20 cellular contexts compared by ENCODE assay signal in genomic region chr1:179781962-179782361, GRCh38. TPM values are rescaled to one million over a fixed set of nuclear protein-coding genes. Genes with fewer than 3 reads are reported as not detected.
A peak's percentile ranks its signal among the peaks of the same experiment; 100 is the strongest.
DNase-seq lines count a peak whose midpoint lies in the region; ATAC-seq, FAIRE-seq and TF ChIP-seq lines count a peak whose summit lies in the region.
"Had no signal": no experiment of that assay in that cellular context is flagged by ENCODE, and none has a peak within 500 bp of the region (broad histone marks: within the 10 kb centered on the region; RNA-seq: fewer than 3 reads in every experiment).

No MANE protein-coding gene starts in this region.

- no peak overlapping the region for H3K4me2 ChIP-seq in H1 (ENCODE audit: insufficient read depth in 1 of 2, low read depth in 2 of 2, low read length in 2 of 2)

- H3K4me3 ChIP-seq in H1 (ENCODE audit: extremely low read depth in 1 of 4, insufficient read depth in 2 of 4, low read depth in 3 of 4, low read length in 4 of 4) = no peak overlapping the region
- H3K4me3 ChIP-seq in stomach = no peak overlapping the region

- TF ChIP-seq RAD21 in H1 (IDR thresholded peaks at IDR 0.05 in 1 of 2, conservative IDR thresholded peaks at IDR 0.05 in 1 of 2; ENCODE audit: low read depth in 2 of 2, low read length in 2 of 2) = no peak

- DNase-seq in HCEC 1CT = peak; percentile 11
- DNase-seq in H1 (ENCODE audit: low read depth in 1 of 2, low spot score in 2 of 2) = no peak
- DNase-seq in left colon = peak; percentile 56 to 85
- DNase-seq in stomach = peak; percentile 46
- no peak for DNase-seq in urothelium cell line (ENCODE audit: low spot score)
- no peak for DNase-seq in stimulated activated CD4-positive, alpha-beta T cell treated with anti-CD3 and anti-CD28 coated beads, Interleukin-2, amount 100 ng/mL, for 24 hours
- no peak for DNase-seq in midbrain (lab: John Stamatoyannopoulos, UW)
- DNase-seq: activated CD4-positive, alpha-beta memory T cell treated with anti-CD3 and anti-CD28 coated beads for 36 hours; amniotic stem cell; C1 segment of cervical spinal cord; DND-41; H7; islet precursor cell; NCI-H1694; NCI-H510A; substantia nigra had no signal

- H3K56ac ChIP-seq in H1 (replicated peaks; ENCODE audit: insufficient read length, low read depth, low read length) = no peak overlapping the region

- no peak overlapping the region for H2BK20ac ChIP-seq in H1 (ENCODE audit: low read length)

- no peaks in the 10 kb centered on the region for H3K36me3 Mint-ChIP-seq in activated T-helper 17 cell treated with anti-CD3 and anti-CD28 coated beads, Interleukin-2, amount 50 U/mL, for 72 hours (ENCODE audit: low read depth)
- H3K36me3 Mint-ChIP-seq: activated CD4-positive, alpha-beta memory T cell treated with anti-CD3 and anti-CD28 coated beads for 36 hours had no signal

- H2BK15ac ChIP-seq in H1 (ENCODE audit: low read length) = no peak overlapping the region

- H4K91ac ChIP-seq in H1 (replicated peaks; ENCODE audit: insufficient read length, low read length) = no peak overlapping the region

- H2BK12ac ChIP-seq in H1 (ENCODE audit: low read depth, low read length) = no peak overlapping the region

- no peak overlapping the region for H3K18ac ChIP-seq in H1 (ENCODE audit: extremely low read depth, low read length)

- H3K79me2 ChIP-seq in H1 (ENCODE audit: control insufficient read depth in 1 of 2, insufficient read depth in 2 of 2, low read length in 2 of 2) = no peaks in the 10 kb centered on the region

- H3K9ac ChIP-seq in H1 (replicated peaks in 1 of 4; ENCODE audit: extremely low read depth in 1 of 4, low read depth in 3 of 4, low read length in 3 of 4) = no peak overlapping the region

- TF ChIP-seq CTCF in H1 (IDR thresholded peaks at IDR 0.05; ENCODE audit: control extremely low read depth in 1 of 3, insufficient read depth in 1 of 3, low read depth in 1 of 3, low read length in 3 of 3) (no peak), stomach (IDR thresholded peaks at IDR 0.05) (no peak)

- H3K36me3 ChIP-seq in H1 (ENCODE audit: control insufficient read depth in 2 of 4, insufficient read depth in 4 of 4, low read length in 3 of 4) (no peaks in the 10 kb centered on the region), stomach (no peaks in the 10 kb centered on the region)

- no peaks in the 10 kb centered on the region for H3K27me3 Mint-ChIP-seq in activated T-helper 17 cell treated with anti-CD3 and anti-CD28 coated beads, Interleukin-2, amount 50 U/mL, for 72 hours
- H3K27me3 Mint-ChIP-seq: activated CD4-positive, alpha-beta memory T cell treated with anti-CD3 and anti-CD28 coated beads for 36 hours had no signal

- WGBS in H1 (ENCODE audit: extremely low coverage in 1 of 2, insufficient coverage in 1 of 2, insufficient read length in 1 of 2, insufficient replicate concordance in 2 of 2, low coverage in 1 of 2, low lambda C conversion rate in 2 of 2, missing lambda C conversion rate in 1 of 2), 2 experiments = 93% methylated on average over 9 of the region's 10 CpGs; no CpG with 5 or more reads in 1 of the 2 experiments
- WGBS in stomach, 5 donors = 66 to 83% (median 79%) methylated on average over 10 of the region's 10 CpGs

- H4K20me1 ChIP-seq in H1 (replicated peaks in 1 of 2; ENCODE audit: control insufficient read depth in 1 of 2, insufficient read depth in 2 of 2, low read length in 2 of 2) = no peaks in the 10 kb centered on the region

- H3K9me3 ChIP-seq in H1 (ENCODE audit: insufficient read depth in 2 of 2, low read depth in 1 of 2, low read length in 1 of 2) (no peaks in the 10 kb centered on the region), stomach (no peaks in the 10 kb centered on the region)

- TF ChIP-seq POLR2A in H1 (IDR thresholded peaks at IDR 0.05; ENCODE audit: control extremely low read depth in 1 of 2, low read depth in 2 of 2, low read length in 2 of 2) (no peak), stomach (IDR thresholded peaks at IDR 0.05) (no peak)

- CTCF ChIA-PET in H1 (lab: Charles Lee; ENCODE audit: partially characterized antibody) = interaction anchor here (0.7 to 1.8 kb wide), 5 partner anchors 27 to 76 kb away, joined by 3 to 10 read pairs (median 3); no protein-coding TSS in a partner anchor

- H3K23ac ChIP-seq in H1 (ENCODE audit: insufficient read length) = no peak overlapping the region

- no peak overlapping the region for H3K4me3 Mint-ChIP-seq in activated T-helper 17 cell treated with anti-CD3 and anti-CD28 coated beads, Interleukin-2, amount 50 U/mL, for 72 hours
- H3K4me3 Mint-ChIP-seq: activated CD4-positive, alpha-beta memory T cell treated with anti-CD3 and anti-CD28 coated beads for 36 hours had no signal

- H4K8ac ChIP-seq in H1 (ENCODE audit: extremely low read depth, insufficient read depth, low read length) = 0 out of 2 replicates have a peak overlapping the region, but pooled peaks have one; percentile 12

- H3K27me3 ChIP-seq in H1 (replicated peaks in 1 of 4; ENCODE audit: control insufficient read depth in 3 of 4, extremely low read depth in 1 of 4, insufficient read depth in 3 of 4, low read length in 3 of 4) = no peaks in the 10 kb centered on the region
- H3K27me3 ChIP-seq in stomach = no peaks in the 10 kb centered on the region

- no peaks in the 10 kb centered on the region for H3K23me2 ChIP-seq in H1 (ENCODE audit: low read depth, low read length)

- no peaks in the 10 kb centered on the region for H3K9me3 Mint-ChIP-seq in activated T-helper 17 cell treated with anti-CD3 and anti-CD28 coated beads, Interleukin-2, amount 50 U/mL, for 72 hours
- H3K9me3 Mint-ChIP-seq: activated CD4-positive, alpha-beta memory T cell treated with anti-CD3 and anti-CD28 coated beads for 36 hours had no signal

- H2AFZ ChIP-seq in H1 (ENCODE audit: low read length) = no peak overlapping the region

- H2AK5ac ChIP-seq in H1 (ENCODE audit: low read depth, low read length) = no peak overlapping the region

- intact Hi-C loops in left colon (cut with DNase I, micrococcal nuclease) = no loop called here
- intact Hi-C loops in stomach (cut with DNase I; ENCODE audit: low total_unique reads) = no loop called here

- TF ChIP-seq EP300 in H1 (IDR thresholded peaks at IDR 0.05; ENCODE audit: borderline replicate concordance in 1 of 2, low read depth in 2 of 2, low read length in 2 of 2) (no peak), stomach (IDR thresholded peaks at IDR 0.05) (no peak)

- H3K79me1 ChIP-seq in H1 (ENCODE audit: low read depth, low read length) = no peaks in the 10 kb centered on the region

- no peak overlapping the region for H3K4ac ChIP-seq in H1 (replicated peaks; ENCODE audit: insufficient read length, low read depth, low read length)

- H3K27ac ChIP-seq in H1 (ENCODE audit: low read depth, low read length) = no peak overlapping the region
- H3K27ac ChIP-seq in stomach = peak overlapping the region in 3 of 5 donors; percentile 41 to 64 (median 60)

- no peak overlapping the region for H4K5ac ChIP-seq in H1 (ENCODE audit: insufficient read length, low read depth, low read length)

- no peak overlapping the region for H2BK120ac ChIP-seq in H1 (replicated peaks; ENCODE audit: low read depth, low read length)

- no peak overlapping the region for H3K14ac ChIP-seq in H1 (ENCODE audit: insufficient read length)

- POLR2A ChIA-PET in H1 (lab: Charles Lee; ENCODE audit: partially characterized antibody) = no interaction called here

- FAIRE-seq in H1 (lab: Jason Lieb, UNC) (no peak), urothelium cell line (lab: Jason Lieb, UNC) (no peak)
- FAIRE-seq: endometrium had no signal

- H2BK5ac ChIP-seq in H1 (ENCODE audit: low read depth, low read length) = no peak overlapping the region

- no peaks in the 10 kb centered on the region for H3K4me1 Mint-ChIP-seq in activated T-helper 17 cell treated with anti-CD3 and anti-CD28 coated beads, Interleukin-2, amount 50 U/mL, for 72 hours

- H3K4me1 ChIP-seq in H1 (replicated peaks in 1 of 4; ENCODE audit: control insufficient read depth in 3 of 4, insufficient read depth in 4 of 4, low read length in 3 of 4) = no peaks in the 10 kb centered on the region
- H3K4me1 ChIP-seq in stomach = peaks cover 0 to 6% (median 2%) of the 10 kb centered on the region in 4 donors

- H3K27ac Mint-ChIP-seq in activated T-helper 17 cell treated with anti-CD3 and anti-CD28 coated beads, Interleukin-2, amount 50 U/mL, for 72 hours = no peak overlapping the region
- H3K27ac Mint-ChIP-seq: activated CD4-positive, alpha-beta memory T cell treated with anti-CD3 and anti-CD28 coated beads for 36 hours had no signal

- ATAC-seq in left colon = no peak
- ATAC-seq in activated T-helper 17 cell treated with anti-CD3 and anti-CD28 coated beads, Interleukin-2, amount 50 U/mL, for 72 hours (replicated peaks) = no peak

TF ChIP-seq in H1, 55 proteins besides CTCF, POLR2A, EP300 and RAD21 (continues in another document):
- TF ChIP-seq SP4 (IDR thresholded peaks at IDR 0.05; ENCODE audit: low read length) = no peak
- TF ChIP-seq, protein P1, sequence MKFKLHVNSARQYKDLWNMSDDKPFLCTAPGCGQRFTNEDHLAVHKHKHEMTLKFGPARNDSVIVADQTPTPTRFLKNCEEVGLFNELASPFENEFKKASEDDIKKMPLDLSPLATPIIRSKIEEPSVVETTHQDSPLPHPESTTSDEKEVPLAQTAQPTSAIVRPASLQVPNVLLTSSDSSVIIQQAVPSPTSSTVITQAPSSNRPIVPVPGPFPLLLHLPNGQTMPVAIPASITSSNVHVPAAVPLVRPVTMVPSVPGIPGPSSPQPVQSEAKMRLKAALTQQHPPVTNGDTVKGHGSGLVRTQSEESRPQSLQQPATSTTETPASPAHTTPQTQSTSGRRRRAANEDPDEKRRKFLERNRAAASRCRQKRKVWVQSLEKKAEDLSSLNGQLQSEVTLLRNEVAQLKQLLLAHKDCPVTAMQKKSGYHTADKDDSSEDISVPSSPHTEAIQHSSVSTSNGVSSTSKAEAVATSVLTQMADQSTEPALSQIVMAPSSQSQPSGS (IDR thresholded peaks at IDR 0.05; ENCODE audit: low read length) = no peak
- TF ChIP-seq SUZ12 (IDR thresholded peaks at IDR 0.05; ENCODE audit: low read length) = no peak
- TF ChIP-seq HDAC6 (IDR thresholded peaks at IDR 0.05; ENCODE audit: low read depth, low read length) = no peak
- no peak for TF ChIP-seq SIX5 (IDR thresholded peaks at IDR 0.05; ENCODE audit: low read depth, low read length)
- TF ChIP-seq JUN (IDR thresholded peaks at IDR 0.05; ENCODE audit: low read depth, low read length) = no peak

RNA-seq across cellular contexts. Expression of gene FAM163A, which starts 38.9 kb away (rescaled TPM):
- 0.13 TPM in 2 replicates for total RNA-seq in H1 (2021; fragmentation: NEBNext Ultra II Directional; extraction: Animal tissue kit (Norgen Biotek cat#: 25700))
- polyA plus RNA-seq in H1 (2011; rRNA removed) (0.18 and 0.28 TPM in 2 replicates), stomach (under 1 TPM; 0.15 to 0.61 (median 0.31) TPM)
- polyA plus RNA-seq in H1 (2011; cell fraction: cytosol; rRNA removed) = 0.14 TPM
- 0.20 TPM for polyA plus RNA-seq in H1 (2011; cell fraction: nucleus; rRNA removed)
- 0.26 to 0.31 TPM (median 0.27 TPM) in 4 replicates for polyA plus RNA-seq in H1 (2012, experiment 1 of 2)
- 0.14 TPM for polyA plus RNA-seq in H1 (2012, experiment 2 of 2)
- 0.08 TPM for polyA plus RNA-seq in H1 (2013, experiment 1 of 2)
- polyA plus RNA-seq in H1 (2013, experiment 2 of 2) = 0.13 TPM
- 0.06 and 0.22 TPM in 2 replicates for polyA minus RNA-seq in H1 (2011; rRNA and poly(A)+ RNA removed)
- polyA minus RNA-seq in H1 (2011; cell fraction: cytosol; rRNA and poly(A)+ RNA removed) = not detected
- polyA minus RNA-seq in H1 (2011; cell fraction: nucleus; rRNA and poly(A)+ RNA removed) = 0.30 TPM
- total RNA-seq in left colon (under 1 TPM; 0.15 to 0.61 TPM), stomach (under 1 TPM in 1 of 5 donors, not detected in 4; 0.18 TPM)
- not detected for total RNA-seq in activated T-helper 17 cell treated with anti-CD3 and anti-CD28 coated beads, Interleukin-2, amount 50 U/mL, for 72 hours
- total RNA-seq: activated CD4-positive, alpha-beta memory T cell treated with anti-CD3 and anti-CD28 coated beads for 36 hours; chondrocyte; HT-29 had no signal

Comparison
In these comparisons a context has a peak if more than half of its experiments do, and no peak if none do; other contexts are left out.
1. DNase-seq: peak in HCEC 1CT (single experiment), left colon (2 of 2) and stomach (single experiment); none in H1 (0 of 2), urothelium cell line (single experiment), stimulated activated CD4-positive, alpha-beta T cell treated with anti-CD3 and anti-CD28 coated beads, Interleukin-2, amount 100 ng/mL, for 24 hours (0 of 2) and midbrain (single experiment).